18 cellular contexts compared by ENCODE assay signal in genomic region chr2:232890536-232890895, GRCh38. TPM values are rescaled to one million over a fixed set of nuclear protein-coding genes. Genes with fewer than 3 reads are reported as not detected.
DNase-seq lines count a peak whose midpoint lies in the region; ATAC-seq and TF ChIP-seq lines count a peak whose summit lies in the region.
"Had no signal": no experiment of that assay in that cellular context is flagged by ENCODE, and none has a peak within 500 bp of the region (broad histone marks: within the 10 kb centered on the region; RNA-seq: fewer than 3 reads in every experiment).

No MANE protein-coding gene starts in this region.

- no peak overlapping the region for H2AFZ ChIP-seq in H9 (ENCODE audit: low read length)

- H3K27ac Mint-ChIP-seq in H9 (peak overlapping the region in 2 of 3 experiments; percentile 56 to 76; a peak in 4 of 7 replicates), T-helper 17 cell (no peak overlapping the region)
- H3K27ac Mint-ChIP-seq: activated CD4-positive, alpha-beta T cell treated with anti-CD3 and anti-CD28 coated beads, Interleukin-2, amount 10 ng/mL, durations not matched to agents 24 days and 14 days; activated naive CD8-positive, alpha-beta T cell had no signal

- H3K23me2 ChIP-seq in H9 (ENCODE audit: insufficient read length, low read depth, low read length, poor library complexity, severe bottlenecking), result no peaks in the 10 kb centered on the region

- no peak overlapping the region for H4K8ac ChIP-seq in H9 (replicated peaks; ENCODE audit: insufficient read length, low read depth, low read length)

- no peak overlapping the region for H2BK20ac ChIP-seq in H9 (ENCODE audit: low read depth, low read length, poor library complexity, severe bottlenecking)

- no peak overlapping the region for H4K5ac ChIP-seq in H9 (ENCODE audit: insufficient read length, low read depth, low read length)

- no peak overlapping the region for H3K18ac ChIP-seq in H9 (ENCODE audit: insufficient read length, low read depth, low read length)

- no peaks in the 10 kb centered on the region; the same call in 1 of the 2 replicates for H3K4me1 ChIP-seq in H9 (ENCODE audit: insufficient read depth, low read length)
- H3K4me1 ChIP-seq in SJCRH30, result peaks cover 5% of the 10 kb centered on the region; the same call in 1 of the 2 replicates
- peaks cover 3% of the 10 kb centered on the region; the same call in 1 of the 2 replicates for H3K4me1 ChIP-seq in iPS-20b (ENCODE audit: insufficient read depth, low read length)
- peaks cover 7 to 21% (median 17%) of the 10 kb centered on the region in 3 donors for H3K4me1 ChIP-seq in skeletal muscle tissue (ENCODE audit: control insufficient read depth in 3 of 3, insufficient read depth in 3 of 3, low read length in 3 of 3)
- H3K4me1 ChIP-seq: foreskin keratinocyte had no signal

- no peak for TF ChIP-seq CTCF in H9 (conservative IDR thresholded peaks at IDR 0.05)

- H3T11ph ChIP-seq in H9 (ENCODE audit: low read length), result no peak overlapping the region

- H3K4me1 Mint-ChIP-seq in H9 (peaks cover 19 to 23% of the 10 kb centered on the region in 2 experiments), T-helper 17 cell (peaks cover 10% of the 10 kb centered on the region)
- H3K4me1 Mint-ChIP-seq: activated CD4-positive, alpha-beta T cell treated with anti-CD3 and anti-CD28 coated beads, Interleukin-2, amount 10 ng/mL, durations not matched to agents 24 days and 14 days had no signal

- peak overlapping the region; percentile 5 for H3K4me2 ChIP-seq in H9 (ENCODE audit: insufficient read depth, insufficient read length, low read length)

- DNase-seq in H9, result no peak
- no peak for DNase-seq in SJCRH30
- DNase-seq in T-helper 17 cell, result no peak
- no peak for DNase-seq in mucosa of gallbladder (ENCODE audit: low spot score)
- DNase-seq: activated CD4-positive, alpha-beta T cell treated with anti-CD3 and anti-CD28 coated beads, Interleukin-2, amount 10 ng/mL, durations not matched to agents 24 days and 14 days; DMS 273 treated with DMSO at 0.1 percent for 48 hours; HCEC 1CT; NCI-H524 treated with DMSO at 0.1 percent for 48 hours; PC-3; SK-N-SH; stimulated activated CD4-positive, alpha-beta T cell treated with anti-CD3 and anti-CD28 coated beads, Interleukin-2, amount 100 ng/mL, for 24 hours had no signal

- H3K14ac ChIP-seq in H9 (ENCODE audit: insufficient read depth, low read length), result no peak overlapping the region

- no peak overlapping the region for H3K23ac ChIP-seq in H9 (ENCODE audit: insufficient read length, low read depth, low read length)

- H3K36me3 Mint-ChIP-seq in H9 (ENCODE audit: insufficient read depth in 1 of 3, low read depth in 3 of 3), result no peaks in the 10 kb centered on the region; a peak in 1 of 7 replicates
- no peaks in the 10 kb centered on the region for H3K36me3 Mint-ChIP-seq in T-helper 17 cell (ENCODE audit: low read depth)
- H3K36me3 Mint-ChIP-seq: activated naive CD8-positive, alpha-beta T cell had no signal

- H2BK15ac ChIP-seq in H9 (ENCODE audit: low read depth, low read length), result no peak overlapping the region

- no CpG with 5 or more reads among the region's 11 CpGs for WGBS in H9 (ENCODE audit: extremely low coverage, insufficient read length, low lambda C conversion rate)

- no peaks in the 10 kb centered on the region for H4K20me1 ChIP-seq in H9 (ENCODE audit: control insufficient read depth, insufficient read depth, insufficient read length)

- no peak overlapping the region for H4K91ac ChIP-seq in H9 (ENCODE audit: insufficient read length, low read depth, low read length)

- peaks cover 0 to 2% of the 10 kb centered on the region in 2 experiments; a peak in 2 of 5 replicates for H3K9me3 Mint-ChIP-seq in H9
- H3K9me3 Mint-ChIP-seq: activated CD4-positive, alpha-beta T cell treated with anti-CD3 and anti-CD28 coated beads, Interleukin-2, amount 10 ng/mL, durations not matched to agents 24 days and 14 days had no signal

- H3K4me3 ChIP-seq in SJCRH30, result peak overlapping the region; percentile 30
- H3K4me3 ChIP-seq in iPS-20b (ENCODE audit: low read length), result peak overlapping the region; percentile 35; the same call in 1 of the 2 replicates
- peak overlapping the region in 2 of 3 donors; percentile 43 to 54 for H3K4me3 ChIP-seq in skeletal muscle tissue (ENCODE audit: low read length in 3 of 3)
- H3K4me3 ChIP-seq: cardiac muscle cell, lung had no signal

- H3K56ac ChIP-seq in H9 (ENCODE audit: insufficient read length, low read depth, low read length), result no peak overlapping the region

- no peaks in the 10 kb centered on the region for H3K79me1 ChIP-seq in H9 (ENCODE audit: insufficient read depth, low read depth, low read length, poor library complexity, severe bottlenecking)

- no peaks in the 10 kb centered on the region for H3K9me3 ChIP-seq in H9 (ENCODE audit: control insufficient read depth, low read depth, low read length)
- H3K9me3 ChIP-seq in SJCRH30 (replicated peaks), result no peaks in the 10 kb centered on the region
- no peaks in the 10 kb centered on the region for H3K9me3 ChIP-seq in iPS-20b (ENCODE audit: insufficient read depth, low read depth, low read length)
- H3K9me3 ChIP-seq in skeletal muscle tissue (ENCODE audit: control insufficient read depth in 3 of 3, low read length in 3 of 3), result no peaks in the 10 kb centered on the region
- H3K9me3 ChIP-seq in T-helper 17 cell (ENCODE audit: control insufficient read depth, low read length, poor library complexity, severe bottlenecking), result no peaks in the 10 kb centered on the region
- H3K9me3 ChIP-seq: SK-N-SH had no signal

- H3K79me2 ChIP-seq in H9 (ENCODE audit: insufficient read depth, low read length), result no peaks in the 10 kb centered on the region

- H2BK5ac ChIP-seq in H9 (ENCODE audit: insufficient read length, low read length), result no peak overlapping the region

- no peaks in the 10 kb centered on the region for H3K27me3 ChIP-seq in H9 (ENCODE audit: insufficient read depth, low read length)
- peaks cover 2% of the 10 kb centered on the region; the same call in 1 of the 2 replicates for H3K27me3 ChIP-seq in SJCRH30
- no peaks in the 10 kb centered on the region for H3K27me3 ChIP-seq in iPS-20b (ENCODE audit: insufficient read depth, low read length)
- H3K27me3 ChIP-seq in skeletal muscle tissue (ENCODE audit: control insufficient read depth in 3 of 3, insufficient read depth in 3 of 3, low read length in 3 of 3), result peaks cover 6 to 20% (median 12%) of the 10 kb centered on the region in 3 donors
- H3K27me3 ChIP-seq: cardiac muscle cell had no signal

- ATAC-seq in T-helper 17 cell (no peak), HG02642 (IDR thresholded peaks at IDR 0.05; ENCODE audit: poor library complexity, unreplicated experiment) (no peak)
- ATAC-seq: PC-3 had no signal

- no peak overlapping the region for H3K4ac ChIP-seq in H9 (ENCODE audit: low read depth, low read length)

- H2BK120ac ChIP-seq in H9 (ENCODE audit: low read depth, low read length, poor library complexity, severe bottlenecking), result no peak overlapping the region

- H3K4me3 Mint-ChIP-seq in H9 (peak overlapping the region; percentile 40 to 45; a peak in 3 of 5 replicates), T-helper 17 cell (no peak overlapping the region)
- H3K4me3 Mint-ChIP-seq: activated CD4-positive, alpha-beta T cell treated with anti-CD3 and anti-CD28 coated beads, Interleukin-2, amount 10 ng/mL, durations not matched to agents 24 days and 14 days; activated naive CD8-positive, alpha-beta T cell had no signal

- H3K27ac ChIP-seq in H9 (ENCODE audit: insufficient read length, low read depth, low read length) (no peak overlapping the region), SJCRH30 (no peak overlapping the region), iPS-20b (ENCODE audit: low read length) (no peak overlapping the region), skeletal muscle tissue (ENCODE audit: low read depth, low read length) (no peak overlapping the region)
- H3K27ac ChIP-seq: cardiac muscle cell, foreskin keratinocyte had no signal

- H3K27me3 Mint-ChIP-seq in H9 (ENCODE audit: low read depth) (peaks cover 51% of the 10 kb centered on the region), T-helper 17 cell (peaks cover 47% of the 10 kb centered on the region)

- H3K9ac ChIP-seq in H9 (ENCODE audit: extremely low read depth, insufficient read length, low read length) (no peak overlapping the region), iPS-20b (ENCODE audit: low read depth, low read length) (no peak overlapping the region), skeletal muscle tissue (ENCODE audit: low read depth in 1 of 3, low read length in 3 of 3) (no peak overlapping the region)
- H3K9ac ChIP-seq: SK-N-SH had no signal

- no peak overlapping the region for H2BK12ac ChIP-seq in H9 (ENCODE audit: insufficient read length, low read depth, low read length)

- no peaks in the 10 kb centered on the region for H3K36me3 ChIP-seq in SJCRH30
- no peaks in the 10 kb centered on the region for H3K36me3 ChIP-seq in iPS-20b (ENCODE audit: insufficient read depth, low read depth, low read length)
- H3K36me3 ChIP-seq in skeletal muscle tissue (ENCODE audit: control insufficient read depth in 3 of 3, insufficient read depth in 3 of 3, low read length in 3 of 3), result no peaks in the 10 kb centered on the region
- H3K36me3 ChIP-seq: cardiac muscle cell had no signal

- H2AK5ac ChIP-seq in H9 (ENCODE audit: insufficient read length, low read length), result no peak overlapping the region

RNA-seq across cellular contexts. Expression of gene SNORC, which starts 20.5 kb away (rescaled TPM):
- total RNA-seq in H9 (2021) (0.61 and 1.1 TPM in 2 replicates), skeletal muscle tissue (under 0.01 TPM), T-helper 17 cell (1 to 10 TPM; 1.0 TPM), mucosa of gallbladder (7.7 TPM)
- total RNA-seq in SJCRH30 (2014; rRNA removed; shearing (Covaris generic)), result 0.33 and 0.75 TPM in 2 replicates
